8 cellular contexts compared by ENCODE assay signal in the genomic region with DNA sequence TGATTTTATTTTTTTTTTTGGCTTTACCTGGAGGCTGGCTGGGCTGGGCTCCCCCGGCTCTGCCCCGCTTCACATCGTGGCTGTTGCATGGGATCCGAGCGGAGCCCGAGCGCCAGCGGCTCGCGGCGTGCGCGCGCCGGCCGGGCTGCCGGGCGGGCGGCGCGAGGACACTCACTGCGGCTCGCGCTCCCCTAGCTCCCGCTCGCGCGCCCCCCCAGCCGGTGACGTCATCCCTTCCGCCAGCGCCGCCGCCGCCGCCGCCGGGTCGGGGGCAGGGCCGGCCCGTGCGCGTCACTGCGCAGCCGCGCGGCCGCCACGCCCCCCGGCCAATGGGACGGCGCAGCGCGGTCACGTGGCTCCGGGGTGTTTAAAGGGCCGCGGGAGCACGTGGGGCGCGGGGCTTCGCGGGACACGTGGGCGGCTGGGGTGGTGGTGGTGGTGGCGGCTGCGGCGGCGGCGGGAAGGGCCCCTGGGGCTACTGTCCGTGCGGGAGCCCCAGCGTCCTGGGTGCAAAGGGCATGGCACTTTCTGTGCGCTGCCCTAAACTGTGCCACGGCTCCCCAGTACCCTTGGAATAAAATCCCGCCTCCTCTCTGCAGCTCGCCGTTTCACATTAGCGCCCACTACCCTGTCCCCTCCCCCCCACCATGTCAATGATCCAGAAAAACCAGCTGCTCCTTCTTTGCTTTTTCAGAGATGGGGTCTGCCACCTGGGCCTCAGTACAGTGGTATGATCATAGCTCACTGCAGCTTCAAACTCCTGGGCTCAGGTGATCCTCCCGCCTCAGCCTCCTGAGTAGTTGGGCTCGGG. TPM values are rescaled to one million over a fixed set of nuclear protein-coding genes. Genes with fewer than 3 reads are reported as not detected.
DNase-seq lines count a peak whose midpoint lies in the region; ATAC-seq, FAIRE-seq and TF ChIP-seq lines count a peak whose summit lies in the region.

A gene (minus strand): TSS at position 176 of the 811 bp plus-strand sequence. CDS start 54,672 bp downstream, outside the sequence.

- TF ChIP-seq CTCF in GM13976 (IDR thresholded peaks at IDR 0.05; ENCODE audit: borderline replicate concordance, control extremely low read depth, extremely low read depth, insufficient read depth, missing control alignments) (no peak), WI38 (IDR thresholded peaks at IDR 0.05; ENCODE audit: low read depth, low read length) (no peak), bronchial epithelial cell (IDR thresholded peaks at IDR 0.05; ENCODE audit: insufficient read depth, low read length, severe bottlenecking) (no peak)

- H3K27me3 ChIP-seq in bronchial epithelial cell (ENCODE audit: control insufficient read depth, insufficient read depth, low read length) (peaks cover 21% of the 10 kb centered on the region), small intestine (ENCODE audit: control insufficient read depth in 2 of 2, insufficient read depth in 2 of 2, low read length in 2 of 2) (peaks cover 9 to 12% of the 10 kb centered on the region in 2 donors)

- no peaks in the 10 kb centered on the region for H3K4me1 ChIP-seq in small intestine (ENCODE audit: control insufficient read depth in 2 of 2, insufficient read depth in 1 of 2, low read depth in 1 of 2, low read length in 1 of 2)

- H3K27ac ChIP-seq in small intestine (ENCODE audit: low read depth in 1 of 2, low read length in 1 of 2), result no peak within 1 kb of the TSS

- DNase-seq in GM13976 (ENCODE audit: low spot score) (peak; percentile 95), NCI-H1694 (lab: John Stamatoyannopoulos, UW) (peak; percentile 63), bronchial epithelial cell (ENCODE audit: low read depth) (peak; percentile 18), iPS-NIHi7 (ENCODE audit: extremely low spot score) (peak; percentile 98), small intestine (peak; percentile 13)

- FAIRE-seq in bronchial epithelial cell (lab: Jason Lieb, UNC), result no peak
- FAIRE-seq in small intestine (lab: Jason Lieb, UNC), result no peak

- 5 to 13% (median 12%) methylated on average over 41 to 81 of the region's 81 CpGs for WGBS in small intestine, 3 donors

- H3K36me3 ChIP-seq in bronchial epithelial cell (ENCODE audit: control insufficient read depth, insufficient read depth, low read length) (no peaks in the 10 kb centered on the region), small intestine (ENCODE audit: control insufficient read depth in 2 of 2, insufficient read depth in 2 of 2, low read length in 2 of 2) (no peaks in the 10 kb centered on the region)

- H3K4me3 ChIP-seq in WI38 (ENCODE audit: low read depth, low read length) (peak within 1 kb of the TSS; percentile 66), bronchial epithelial cell (ENCODE audit: low read depth, low read length) (peak within 1 kb of the TSS; percentile 36), small intestine (ENCODE audit: low read depth in 1 of 2, low read length in 2 of 2) (peak within 1 kb of the TSS; percentile 10 to 29)

- H3K9me3 ChIP-seq in small intestine (ENCODE audit: control insufficient read depth, low read depth), result no peaks in the 10 kb centered on the region

- in situ Hi-C loops in GM13976 (cut with MboI; ENCODE audit: low sequenced_read_pairs, unreplicated experiment), result no loop called here

- ATAC-seq in HG02610 (IDR thresholded peaks at IDR 0.05; ENCODE audit: unreplicated experiment) (no peak), HG03432 (IDR thresholded peaks at IDR 0.05; ENCODE audit: unreplicated experiment) (no peak)

RNA-seq across cellular contexts. Expression of the gene that starts here (rescaled TPM):
- 7.4 and 10.3 TPM in 2 replicates for total RNA-seq in bronchial epithelial cell
- polyA plus RNA-seq in small intestine, result 10 to 100 TPM in 1 of 3 donors, 1 to 10 TPM in 1, under 1 TPM in 1; under 0.01 to 11.8 (median 1.4) TPM

Comparison
In these comparisons a context has a peak if more than half of its experiments do, and no peak if none do; other contexts are left out.
1. DNase-seq: peak in every context shown above with its lines; median percentile 98 in iPS-NIHi7; 95 in GM13976; 63 in NCI-H1694; 18 in bronchial epithelial cell; 13 in small intestine.